In the genomic region with DNA sequence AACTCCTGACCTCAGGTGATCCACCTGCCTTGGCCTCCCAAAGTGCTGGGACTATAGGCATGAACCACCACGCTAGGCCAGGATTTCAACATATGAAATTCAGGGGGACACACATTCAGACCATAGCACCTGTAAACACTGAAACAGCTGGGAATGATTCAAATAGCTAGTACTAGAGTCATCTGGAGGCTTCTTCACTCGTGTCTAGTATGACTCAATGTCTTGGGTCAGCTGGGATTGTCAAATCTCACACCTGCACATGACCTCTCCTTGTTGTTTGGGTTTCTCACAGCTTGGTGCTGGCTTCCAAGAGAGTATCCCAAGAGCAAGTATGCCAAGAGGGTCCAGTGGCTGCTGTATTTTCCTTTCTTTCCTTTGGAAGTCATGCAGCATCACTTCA, we compare ENCODE assay signal across 26 cellular contexts.
DNase-seq lines count a peak whose midpoint lies in the region; ATAC-seq and TF ChIP-seq lines count a peak whose summit lies in the region.
"Had no signal": no experiment of that assay in that cellular context is flagged by ENCODE, and none has a peak within 500 bp of the region (broad histone marks: within the 10 kb centered on the region; RNA-seq: fewer than 3 reads in every experiment).

No MANE protein-coding gene starts in this region.

- TF ChIP-seq POLR2A in breast epithelium (IDR thresholded peaks at IDR 0.05): no peak

- peak; percentile 75 for ATAC-seq in GM21619 (IDR thresholded peaks at IDR 0.05; ENCODE audit: unreplicated experiment)
- peak; percentile 52 for ATAC-seq in HG03159 (IDR thresholded peaks at IDR 0.05; ENCODE audit: unreplicated experiment)
- no peak for ATAC-seq in heart right ventricle
- ATAC-seq: CD8-positive, alpha-beta T cell; HCT116; left ventricle myocardium superior had no signal

- WGBS in heart right ventricle, 2 donors: 85 to 88% methylated on average over 2 of the region's 2 CpGs

- intact Hi-C loops in breast epithelium (cut with DNase I; ENCODE audit: low total_unique reads): no loop called here
- intact Hi-C loops in heart right ventricle (cut with DNase I): no loop called here

- H3K9me3 ChIP-seq in breast epithelium (no peaks in the 10 kb centered on the region), heart right ventricle (peaks cover 0 to 14% (median 0%) of the 10 kb centered on the region in 11 donors)
- H3K9me3 ChIP-seq: ascending aorta, esophagus squamous epithelium, thyroid gland had no signal

- H3K27me3 ChIP-seq in breast epithelium: no peaks in the 10 kb centered on the region
- no peaks in the 10 kb centered on the region for H3K27me3 ChIP-seq in heart right ventricle
- H3K27me3 ChIP-seq: ascending aorta, esophagus squamous epithelium, neural progenitor cell, thyroid gland had no signal

- H3K4me3 ChIP-seq in breast epithelium: no peak overlapping the region
- H3K4me3 ChIP-seq in heart right ventricle: no peak overlapping the region
- H3K4me3 ChIP-seq: ascending aorta, esophagus squamous epithelium, neural progenitor cell, thyroid gland had no signal

- TF ChIP-seq CTCF in breast epithelium (IDR thresholded peaks at IDR 0.05) (no peak), heart right ventricle (IDR thresholded peaks at IDR 0.05) (no peak)

- H3K27ac ChIP-seq in breast epithelium (peak overlapping the region; percentile 85 to 90), heart right ventricle (no peak overlapping the region)
- H3K27ac ChIP-seq: ascending aorta, KMS-11, neural progenitor cell, VCaP had no signal

- H3K4me1 ChIP-seq in breast epithelium: peaks cover 0 to 7% of the 10 kb centered on the region in 2 donors
- H3K4me1 ChIP-seq in heart right ventricle: peaks cover 0 to 11% (median 0%) of the 10 kb centered on the region in 9 donors
- H3K4me1 ChIP-seq: ascending aorta, neural progenitor cell had no signal

- H3K36me3 ChIP-seq in breast epithelium (no peaks in the 10 kb centered on the region), heart right ventricle (no peaks in the 10 kb centered on the region)
- H3K36me3 ChIP-seq: ascending aorta, esophagus squamous epithelium, neural progenitor cell, thyroid gland had no signal

- DNase-seq in breast epithelium (ENCODE audit: low spot score in 2 of 2): no peak
- peak; percentile 63 for DNase-seq in renal cortical epithelial cell (ENCODE audit: low read depth)
- DNase-seq in superior temporal gyrus (ENCODE audit: extremely low spot score): no peak
- DNase-seq in heart right ventricle: no peak
- no peak for DNase-seq in NCI-H2227 treated with DMSO at 0.1 percent for 48 hours (lab: John Stamatoyannopoulos, UW)
- DNase-seq: activated CD8-positive, alpha-beta memory T cell treated with anti-CD3 and anti-CD28 coated beads, Interleukin-2, amount 50 U/mL, for 4 hours; activated naive CD4-positive, alpha-beta T cell treated with Interleukin-2 at 50 U/mL for 16 hours; CD8-positive, alpha-beta T cell; cerebellar nuclear complex; esophagus squamous epithelium; head of caudate nucleus; left ventricle myocardium superior; NCI-H1048; NCI-H187 treated with DMSO at 0.1 percent for 48 hours; NCI-H226; stimulated activated CD4-positive, alpha-beta T cell treated with anti-CD3 and anti-CD28 coated beads, Interleukin-1b, Interleukin-23, amount 100 ng/mL, for 48 hours; stimulated activated naive CD4-positive, alpha-beta T cell treated with Interleukin-2 at 50 U/mL for 16 hours; T-helper 2 cell; thyroid gland had no signal

Comparison
In these comparisons a context has a peak if more than half of its experiments do, and no peak if none do; other contexts are left out.
1. ATAC-seq: peak in GM21619 (single experiment) and HG03159 (single experiment); none in heart right ventricle (0 of 8).
2. H3K27ac ChIP-seq: peak in breast epithelium (2 of 2); none in heart right ventricle (0 of 10).